In genomic region chr7:155466142-155466813, GRCh38 we compare ENCODE assay signal across 15 cellular contexts. TPM values are rescaled to one million over a fixed set of nuclear protein-coding genes. Genes with fewer than 3 reads are reported as not detected.
DNase-seq lines count a peak whose midpoint lies in the region; ATAC-seq and TF ChIP-seq lines count a peak whose summit lies in the region.
"Had no signal": no experiment of that assay in that cellular context is flagged by ENCODE, and none has a peak within 500 bp of the region (broad histone marks: within the 10 kb centered on the region; RNA-seq: fewer than 3 reads in every experiment).

No MANE protein-coding gene starts in this region.

- peaks cover 6% of the 10 kb centered on the region for H3K36me3 Mint-ChIP-seq in T-helper 17 cell (ENCODE audit: low read depth)

- intact Hi-C loops in Right ventricle myocardium superior (cut with DNase I) (no loop called here), left ventricle myocardium superior (cut with micrococcal nuclease) (no loop called here), lower lobe of right lung (cut with DNase I) (no loop called here), testis (cut with DNase I; ENCODE audit: low total_unique reads) (no loop called here)

- H3K27me3 Mint-ChIP-seq in T-helper 17 cell: peaks cover 69% of the 10 kb centered on the region

- TF ChIP-seq EP300 in suprapubic skin (IDR thresholded peaks at IDR 0.05): no peak

- peaks cover 15% of the 10 kb centered on the region for H3K4me1 Mint-ChIP-seq in T-helper 17 cell

- WGBS in suprapubic skin: 7% methylated on average over 27 of the region's 42 CpGs
- WGBS in testis, 2 donors: 4 to 7% methylated on average over 13 to 42 of the region's 42 CpGs

- no peak for TF ChIP-seq CTCF in lower lobe of right lung (IDR thresholded peaks at IDR 0.05)
- TF ChIP-seq CTCF in suprapubic skin (IDR thresholded peaks at IDR 0.05): no peak
- no peak for TF ChIP-seq CTCF in testis (IDR thresholded peaks at IDR 0.05)

- H3K9me3 ChIP-seq in T-helper 17 cell (ENCODE audit: control insufficient read depth, low read length, poor library complexity, severe bottlenecking) (no peaks in the 10 kb centered on the region), lower lobe of right lung (no peaks in the 10 kb centered on the region), suprapubic skin (no peaks in the 10 kb centered on the region), testis (no peaks in the 10 kb centered on the region)
- H3K9me3 ChIP-seq in effector memory CD4-positive, alpha-beta T cell (ENCODE audit: control insufficient read depth, low read length): no peaks in the 10 kb centered on the region
- H3K9me3 ChIP-seq: thyroid gland had no signal

- no peak overlapping the region for H3K27ac Mint-ChIP-seq in T-helper 17 cell
- H3K27ac Mint-ChIP-seq: HFFc6 had no signal

- no peak overlapping the region for H3K27ac ChIP-seq in lower lobe of right lung
- H3K27ac ChIP-seq in suprapubic skin: no peak overlapping the region
- H3K27ac ChIP-seq in effector memory CD4-positive, alpha-beta T cell (ENCODE audit: insufficient read depth, low read length, poor library complexity, severe bottlenecking): no peak overlapping the region
- no peak overlapping the region for H3K27ac ChIP-seq in testis
- H3K27ac ChIP-seq: thyroid gland had no signal

- H3K27me3 ChIP-seq in lower lobe of right lung (ENCODE audit: low read depth) (peaks cover 100% of the 10 kb centered on the region), suprapubic skin (peaks cover 99% of the 10 kb centered on the region), testis (no peaks in the 10 kb centered on the region)
- peaks cover 70% of the 10 kb centered on the region for H3K27me3 ChIP-seq in effector memory CD4-positive, alpha-beta T cell (replicated peaks; ENCODE audit: control insufficient read depth, insufficient read depth, low read length, poor library complexity, severe bottlenecking)

- H3K36me3 ChIP-seq in lower lobe of right lung: no peaks in the 10 kb centered on the region
- H3K36me3 ChIP-seq in suprapubic skin: no peaks in the 10 kb centered on the region
- no peaks in the 10 kb centered on the region for H3K36me3 ChIP-seq in effector memory CD4-positive, alpha-beta T cell (ENCODE audit: control insufficient read depth, insufficient read depth, low read length)
- no peaks in the 10 kb centered on the region for H3K36me3 ChIP-seq in testis (ENCODE audit: low read depth, missing control alignments)
- H3K36me3 ChIP-seq: thyroid gland had no signal

- TF ChIP-seq POLR2A in suprapubic skin (IDR thresholded peaks at IDR 0.05) (no peak), testis (IDR thresholded peaks at IDR 0.05) (no peak)

- peak overlapping the region; percentile 45 for H3K4me3 Mint-ChIP-seq in T-helper 17 cell
- H3K4me3 Mint-ChIP-seq: HFFc6 had no signal

- H3K4me3 ChIP-seq in lower lobe of right lung: no peak overlapping the region
- peak overlapping the region; percentile 0 for H3K4me3 ChIP-seq in suprapubic skin
- no peak overlapping the region for H3K4me3 ChIP-seq in effector memory CD4-positive, alpha-beta T cell (ENCODE audit: insufficient read depth, low read depth, low read length, poor library complexity, severe bottlenecking)
- peak overlapping the region in 1 of 2 donors; percentile 53 for H3K4me3 ChIP-seq in testis
- H3K4me3 ChIP-seq: thyroid gland had no signal

- DNase-seq in Right ventricle myocardium superior: no peak
- no peak for DNase-seq in left ventricle myocardium superior
- no peak for DNase-seq in T-helper 17 cell
- DNase-seq in lower lobe of right lung: no peak
- no peak for DNase-seq in suprapubic skin (ENCODE audit: low spot score in 2 of 2)
- no peak for DNase-seq in effector memory CD4-positive, alpha-beta T cell
- no peak for DNase-seq in testis
- no peak for DNase-seq in ureter (ENCODE audit: low spot score)
- DNase-seq: activated CD8-positive, alpha-beta memory T cell treated with anti-CD3 and anti-CD28 coated beads for 24 hours; activated naive CD4-positive, alpha-beta T cell treated with anti-CD3 and anti-CD28 coated beads, Interleukin-2, amount 50 U/mL, for 16 hours; HFFc6; nucleus accumbens; SHP77 treated with DMSO at 0.1 percent for 48 hours; thyroid gland had no signal

- ATAC-seq in Right ventricle myocardium superior (ENCODE audit: poor library complexity) (peak; percentile 12), left ventricle myocardium superior (no peak), T-helper 17 cell (no peak), lower lobe of right lung (peak; percentile 22)

- H3K4me1 ChIP-seq in lower lobe of right lung (peaks cover 35% of the 10 kb centered on the region), suprapubic skin (peaks cover 32% of the 10 kb centered on the region), testis (peaks cover 8% of the 10 kb centered on the region)
- H3K4me1 ChIP-seq in effector memory CD4-positive, alpha-beta T cell (ENCODE audit: control insufficient read depth, insufficient read depth, low read length, poor library complexity, severe bottlenecking): peaks cover 17% of the 10 kb centered on the region

RNA-seq across cellular contexts. Expression of gene EN2, which starts 8.3 kb away (rescaled TPM):
- total RNA-seq in Right ventricle myocardium superior (0.11 TPM), left ventricle myocardium superior (not detected), T-helper 17 cell (not detected), lower lobe of right lung (not detected), suprapubic skin (under 1 TPM in 3 of 4 donors, not detected in 1; 0.21 to 0.56 (median 0.34) TPM), testis (1 to 10 TPM in 1 of 2 donors, under 1 TPM in 1; 0.81 to 1.6 TPM), ureter (not detected)
- 1.6 TPM for polyA plus RNA-seq in testis (ENCODE audit: insufficient read depth, low read depth, low replicate concordance)
- total RNA-seq: cardiac septum, HFFc6 had no signal

Comparison
In these comparisons a context has a peak if more than half of its experiments do, and no peak if none do; other contexts are left out.
1. ATAC-seq: peak in Right ventricle myocardium superior (single experiment) and lower lobe of right lung (2 of 2); none in left ventricle myocardium superior (single experiment) and T-helper 17 cell (single experiment).